Comparison of ENCODE assay signal across 33 cellular contexts in genomic region chr10:22410846-22411245, GRCh38.
DNase-seq lines count a peak whose midpoint lies in the region; ATAC-seq, FAIRE-seq and TF ChIP-seq lines count a peak whose summit lies in the region.
"Had no signal": no experiment of that assay in that cellular context is flagged by ENCODE, and none has a peak within 500 bp of the region (broad histone marks: within the 10 kb centered on the region; RNA-seq: fewer than 3 reads in every experiment).

No MANE protein-coding gene starts in this region.

- peak overlapping the region; percentile 28; the same call in 1 of the 3 replicates for H3K27ac ChIP-seq in K562 (ENCODE audit: extremely low read depth, low read depth, low read length)
- H3K27ac ChIP-seq: 22Rv1; A549; BLaER1; BLaER1 treated with 17β-estradiol and CSF1 and Interleukin-3, amounts not matched to agents 10 nM and 100 nM; C4-2B had no signal

- no peak overlapping the region for H3K4me2 ChIP-seq in Loucy (ENCODE audit: low read depth, low read length, poor library complexity, severe bottlenecking)
- H3K4me2 ChIP-seq in K562 (ENCODE audit: insufficient read depth, low read length) = no peak overlapping the region
- H3K4me2 ChIP-seq: A549; BLaER1; BLaER1 treated with 17β-estradiol and CSF1 and Interleukin-3, amounts not matched to agents 10 nM and 100 nM had no signal

- H3K9ac ChIP-seq in Loucy (ENCODE audit: low read depth, low read length, poor library complexity, severe bottlenecking) (no peak overlapping the region), K562 (ENCODE audit: insufficient read depth in 1 of 2, low read depth in 2 of 2, low read length in 2 of 2) (peak overlapping the region in 1 of 2 experiments; percentile 11; a peak in 1 of 4 replicates)
- H3K9ac ChIP-seq: BLaER1; BLaER1 treated with 17β-estradiol and CSF1 and Interleukin-3, amounts not matched to agents 10 nM and 100 nM had no signal

- in situ Hi-C loops in K562 (cut with MboI) = no loop called here

- H3K36me3 Mint-ChIP-seq in HFFc6 (ENCODE audit: low read depth) = no peaks in the 10 kb centered on the region
- H3K36me3 Mint-ChIP-seq: CD14-positive monocyte; CD4-positive, alpha-beta memory T cell; CD8-positive, alpha-beta memory T cell; CD8-positive, alpha-beta T cell had no signal

- WGBS in K562 (ENCODE audit: insufficient coverage, low coverage, missing lambda C conversion rate) = 18% methylated on average over 5 of the region's 5 CpGs

- H4K20me1 ChIP-seq in Loucy (ENCODE audit: insufficient read depth, low read length, poor library complexity, severe bottlenecking) (no peaks in the 10 kb centered on the region), K562 (replicated peaks; ENCODE audit: control insufficient read depth, insufficient read depth, low read length) (no peaks in the 10 kb centered on the region)
- H4K20me1 ChIP-seq: BLaER1; BLaER1 treated with 17β-estradiol and CSF1 and Interleukin-3, amounts not matched to agents 10 nM and 100 nM had no signal

- no peaks in the 10 kb centered on the region for H3K9me2 ChIP-seq in Loucy (replicated peaks; ENCODE audit: low read depth, low read length)

- H3K4me3 Mint-ChIP-seq in HFFc6 = no peak overlapping the region
- H3K4me3 Mint-ChIP-seq: B cell; CD14-positive monocyte; CD4-positive, alpha-beta memory T cell; CD4-positive, alpha-beta T cell; CD4-positive, CD25-positive, alpha-beta regulatory T cell; CD8-positive, alpha-beta memory T cell; CD8-positive, alpha-beta T cell had no signal

- CTCF ChIA-PET in K562 (lab: Yijun Ruan, JAX; ENCODE audit: low intra/inter-chr PET ratio) = interaction anchor here (0.6 kb wide), 1 partner anchor 594 kb away, joined by 4 read pairs; no protein-coding TSS in a partner anchor

- ATAC-seq in K562 = peak; percentile 33
- ATAC-seq: A549; CD8-positive, alpha-beta T cell had no signal

- no peaks in the 10 kb centered on the region for H3K9me1 ChIP-seq in K562 (ENCODE audit: control insufficient read depth, insufficient read depth, low read length)

- TF ChIP-seq RAD21 in K562 (CRISPR knock-in tag; conservative IDR thresholded peaks at IDR 0.05 in 1 of 2, IDR thresholded peaks at IDR 0.05 in 1 of 2) = no peak

- H3K36me3 ChIP-seq in Loucy (ENCODE audit: insufficient read depth, low read length) (no peaks in the 10 kb centered on the region), K562 (ENCODE audit: control insufficient read depth, insufficient read depth, low read length) (peaks cover 4% of the 10 kb centered on the region; the same call in 1 of the 3 replicates)
- H3K36me3 ChIP-seq: BE2C; BLaER1 treated with 17β-estradiol and CSF1 and Interleukin-3, amounts not matched to agents 10 nM and 100 nM had no signal

- intact Hi-C loops in K562 (cut with micrococcal nuclease) = no loop called here

- no peaks in the 10 kb centered on the region for H3F3A ChIP-seq in Loucy (ENCODE audit: low read depth)

- H3K4me3 ChIP-seq in Loucy (ENCODE audit: low read length, poor library complexity, severe bottlenecking) (no peak overlapping the region), K562 (no peak overlapping the region)
- H3K4me3 ChIP-seq: A549; BLaER1; BLaER1 treated with 17β-estradiol and CSF1 and Interleukin-3, amounts not matched to agents 10 nM and 100 nM had no signal

- H3K79me2 ChIP-seq in Loucy (ENCODE audit: insufficient read depth, low read length) (no peaks in the 10 kb centered on the region), K562 (ENCODE audit: control insufficient read depth, insufficient read depth, low read length) (no peaks in the 10 kb centered on the region; the same call in 2 of the 3 replicates)

- no peak for TF ChIP-seq CTCF in Loucy (conservative IDR thresholded peaks at IDR 0.05; ENCODE audit: low read length)
- no peak for TF ChIP-seq CTCF in K562 (IDR thresholded peaks at IDR 0.05 in 2 of 3, conservative IDR thresholded peaks at IDR 0.05 in 1 of 3; ENCODE audit: insufficient read depth in 2 of 3, low read depth in 1 of 3, low read length in 3 of 3)
- TF ChIP-seq CTCF in HFFc6 (IDR thresholded peaks at IDR 0.05) = no peak

- H3K27me3 ChIP-seq in Loucy (ENCODE audit: insufficient read depth, low read length, poor library complexity, severe bottlenecking) = no peaks in the 10 kb centered on the region
- no peaks in the 10 kb centered on the region for H3K27me3 ChIP-seq in K562 (ENCODE audit: control insufficient read depth in 2 of 2, insufficient read depth in 2 of 2, low read length in 2 of 2)
- H3K27me3 ChIP-seq: BE2C; BLaER1; BLaER1 treated with 17β-estradiol and CSF1 and Interleukin-3, amounts not matched to agents 10 nM and 100 nM had no signal

- no peak overlapping the region for H3K27ac Mint-ChIP-seq in HFFc6
- H3K27ac Mint-ChIP-seq: B cell; CD4-positive, alpha-beta T cell; CD4-positive, CD25-positive, alpha-beta regulatory T cell; CD8-positive, alpha-beta memory T cell; CD8-positive, alpha-beta T cell had no signal

- H2AFZ ChIP-seq in Loucy (ENCODE audit: low read length) = 0 out of 2 replicates have a peak overlapping the region, but pooled peaks have one; percentile 10
- H2AFZ ChIP-seq in K562 (ENCODE audit: low read depth, low read length) = peak overlapping the region; percentile 41

- H3K4me1 Mint-ChIP-seq in HFFc6 (ENCODE audit: low read depth) = no peaks in the 10 kb centered on the region
- H3K4me1 Mint-ChIP-seq: B cell; CD14-positive monocyte; CD4-positive, alpha-beta memory T cell; CD4-positive, CD25-positive, alpha-beta regulatory T cell; CD8-positive, alpha-beta memory T cell had no signal

- H3K4me1 ChIP-seq in Loucy (ENCODE audit: insufficient read depth, low read length, poor library complexity, severe bottlenecking) (no peaks in the 10 kb centered on the region), K562 (replicated peaks in 1 of 2; ENCODE audit: control insufficient read depth in 2 of 2, insufficient read depth in 2 of 2, low read length in 2 of 2) (peaks cover 0 to 18% of the 10 kb centered on the region in 2 experiments; a peak in 2 of 5 replicates)
- H3K4me1 ChIP-seq: A549; BE2C; BLaER1; BLaER1 treated with 17β-estradiol and CSF1 and Interleukin-3, amounts not matched to agents 10 nM and 100 nM; Caco-2 had no signal

- peak; percentile 49 for FAIRE-seq in K562 (lab: Jason Lieb, UNC)
- FAIRE-seq: A204.1, A549, D721Med had no signal

- POLR2A ChIA-PET in K562 (lab: Yijun Ruan, JAX) = interaction anchor here (0.7 to 1.3 kb wide), 5 partner anchors 9 to 152 kb away, joined by 3 to 7 read pairs (median 3); no protein-coding TSS in a partner anchor

- H3K9me3 ChIP-seq in Loucy (ENCODE audit: insufficient read depth, low read depth, low read length) = no peaks in the 10 kb centered on the region
- no peaks in the 10 kb centered on the region; the same call in 1 of the 2 replicates for H3K9me3 ChIP-seq in K562 (replicated peaks; ENCODE audit: control insufficient read depth, insufficient read depth, low read depth, low read length)
- H3K9me3 ChIP-seq: A549; BE2C; BLaER1; BLaER1 treated with 17β-estradiol and CSF1 and Interleukin-3, amounts not matched to agents 10 nM and 100 nM; Caco-2 had no signal

- DNase-seq in K562 (ENCODE audit: extremely low read depth in 1 of 4, low spot score in 3 of 4) (peak in 1 of 4 experiments; percentile 51), NCI-H526 (lab: John Stamatoyannopoulos, UW) (no peak), HFFc6 (no peak)
- DNase-seq: 8988T; ACHN; AML-193; BE2C; C1 segment of cervical spinal cord; Caco-2; Calu3; CD4-positive, alpha-beta memory T cell; CD4-positive, alpha-beta T cell; CD4-positive, CD25-positive, alpha-beta regulatory T cell; CD8-positive, alpha-beta memory T cell; CD8-positive, alpha-beta T cell; COR-L47; DMS 273 treated with DMSO at 0.1 percent for 48 hours; DMS153; DMS53; DMS79; DMS79 treated with DMSO at 0.1 percent for 48 hours; DND-41; EL had no signal

- peaks cover 5% of the 10 kb centered on the region for H3K27me3 Mint-ChIP-seq in HFFc6 (ENCODE audit: insufficient read depth)

- BruUV-seq in K562 (replicated peaks; lab: Mats Ljungman, UMichigan) = no TSS peak

- TF ChIP-seq EP300 in K562 (IDR thresholded peaks at IDR 0.05; ENCODE audit: low read length) = no peak

- H3K9me3 Mint-ChIP-seq in HFFc6 = no peaks in the 10 kb centered on the region; the same call in 1 of the 2 replicates
- H3K9me3 Mint-ChIP-seq: CD4-positive, alpha-beta T cell had no signal

- no peak for TF ChIP-seq POLR2A in K562 (conservative IDR thresholded peaks at IDR 0.05)

TF ChIP-seq in K562, 482 proteins besides CTCF, POLR2A, EP300 and RAD21 (continues in another document):
- TF ChIP-seq SMARCA4 (IDR thresholded peaks at IDR 0.05) = 0 out of 2 replicates have a peak, but pooled peaks have one; percentile 14
- TF ChIP-seq HNRNPUL1 (IDR thresholded peaks at IDR 0.05; ENCODE audit: low read length) = no peak
- no peak for TF ChIP-seq NFIX (CRISPR knock-in tag; IDR thresholded peaks at IDR 0.05; ENCODE audit: low read depth)
- peak; percentile 40 for TF ChIP-seq TCF3 (CRISPR knock-in tag; IDR thresholded peaks at IDR 0.05)
- no peak for TF ChIP-seq CHD1 (IDR thresholded peaks at IDR 0.05; ENCODE audit: low read length)
